Comparison of ENCODE assay signal across 1 cellular context in the genomic region with DNA sequence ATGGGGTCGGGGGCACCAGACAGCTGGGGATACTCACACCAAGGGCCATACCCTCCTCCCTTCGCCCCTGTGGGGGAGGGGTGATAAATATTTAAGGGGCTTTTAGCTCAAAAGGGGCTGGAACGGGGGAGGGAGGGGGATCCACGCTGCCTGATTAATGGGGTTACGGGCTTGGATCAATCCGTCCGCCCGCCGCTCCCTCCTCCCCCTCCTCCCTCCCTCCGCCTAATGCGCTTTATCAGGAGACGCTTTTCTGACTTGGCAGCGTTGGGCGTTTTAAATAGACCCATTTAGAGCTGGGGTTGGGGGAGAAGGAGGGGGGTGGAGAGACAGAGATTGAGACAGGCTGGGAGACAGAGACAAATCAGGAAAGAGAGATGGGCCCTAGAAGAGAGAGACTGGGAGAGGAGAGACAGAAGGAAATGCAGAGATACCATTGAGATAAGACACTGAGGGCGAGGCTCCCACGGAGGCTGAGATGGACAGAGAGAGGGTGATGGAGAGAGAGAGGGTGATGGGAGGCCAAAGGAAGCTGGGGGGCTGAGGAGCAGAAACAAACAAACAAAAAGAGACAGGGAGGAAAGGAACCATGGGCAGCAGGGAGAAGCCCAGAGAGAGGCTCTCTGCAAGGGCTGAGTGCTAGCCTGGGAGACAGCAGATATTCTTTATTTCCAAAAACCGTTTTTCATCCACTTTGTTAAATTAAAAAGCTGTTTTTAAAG.
A peak's percentile ranks its signal among the peaks of the same experiment; 100 is the strongest.
TF ChIP-seq lines count a peak whose summit lies in the region.

No MANE protein-coding gene starts in this region.

TF ChIP-seq in H1, 55 proteins besides CTCF, POLR2A, EP300 and RAD21:
- TF ChIP-seq NANOG (IDR thresholded peaks at IDR 0.05; ENCODE audit: insufficient read depth, low read depth, low read length, poor library complexity, severe bottlenecking): no peak
- peak; percentile 36 for TF ChIP-seq RNF2 (IDR thresholded peaks at IDR 0.05; ENCODE audit: borderline replicate concordance, low read depth, low read length, missing control alignments, poor library complexity, severe bottlenecking)
- no peak for TF ChIP-seq NRF1 (IDR thresholded peaks at IDR 0.05; ENCODE audit: low read depth, low read length)
- TF ChIP-seq SUZ12 (IDR thresholded peaks at IDR 0.05; ENCODE audit: low read length): peak; percentile 54; the same call in 1 of the 2 replicates
- TF ChIP-seq SP4 (IDR thresholded peaks at IDR 0.05; ENCODE audit: low read length): no peak
- peak; percentile 59 for TF ChIP-seq EZH2 (IDR thresholded peaks at IDR 0.05; ENCODE audit: low read depth, low read length, severe bottlenecking)
- no peak for TF ChIP-seq KDM4A (IDR thresholded peaks at IDR 0.05; ENCODE audit: low read depth, low read length, severe bottlenecking)
- TF ChIP-seq POU5F1 (IDR thresholded peaks at IDR 0.05; ENCODE audit: low read depth, low read length): no peak
